Comparison of ENCODE assay signal across 11 cellular contexts in the genomic region with DNA sequence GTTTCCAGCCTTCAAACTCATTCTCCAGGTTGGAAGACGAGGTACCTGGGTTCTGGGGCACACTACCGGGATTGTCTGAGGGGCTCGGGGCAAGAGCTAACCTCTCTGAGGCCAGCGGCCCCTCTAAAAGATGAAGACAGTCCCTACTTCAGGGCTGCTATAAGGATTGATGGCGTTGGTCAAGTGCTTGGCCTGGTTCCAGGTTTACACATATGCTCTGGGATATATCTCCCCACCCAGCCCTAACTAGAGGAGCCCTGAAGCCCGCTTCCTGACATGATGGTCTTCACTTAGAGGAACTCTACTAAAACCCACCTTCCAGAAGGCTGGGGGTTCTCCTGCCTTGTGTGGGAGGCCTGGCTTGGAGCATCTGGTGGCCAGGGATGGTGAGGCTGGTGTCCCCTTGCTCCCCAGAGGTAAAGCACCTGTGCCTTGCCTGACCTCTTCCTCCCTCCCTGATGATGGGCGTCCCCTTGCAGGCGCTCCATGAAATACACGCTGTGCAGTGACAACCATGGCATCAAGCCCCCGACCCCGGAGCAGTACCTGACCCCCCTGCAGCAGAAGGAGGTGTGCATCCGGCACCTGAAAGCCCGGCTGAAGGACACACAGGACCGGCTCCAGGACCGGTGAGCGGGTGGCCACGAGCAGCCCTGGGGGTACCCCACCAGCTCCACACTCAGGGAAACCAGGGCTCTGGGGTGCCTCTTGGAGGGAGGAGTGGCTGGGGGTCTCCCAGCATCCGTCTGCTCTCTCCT. TPM values are rescaled to one million over a fixed set of nuclear protein-coding genes. Genes with fewer than 3 reads are reported as not detected.
DNase-seq lines count a peak whose midpoint lies in the region; ATAC-seq and TF ChIP-seq lines count a peak whose summit lies in the region.
"Had no signal": no experiment of that assay in that cellular context is flagged by ENCODE, and none has a peak within 500 bp of the region (broad histone marks: within the 10 kb centered on the region; RNA-seq: fewer than 3 reads in every experiment).

No MANE protein-coding gene starts in this region.

- ATAC-seq in SK-N-SH treated with all-trans-retinoic acid at 6 μM for 48 hours (no peak), GM19397 (IDR thresholded peaks at IDR 0.05; ENCODE audit: unreplicated experiment) (no peak)

- H3K4me2 ChIP-seq in SK-N-SH: 0 out of 2 replicates have a peak overlapping the region, but pooled peaks have one; percentile 1
- H3K4me2 ChIP-seq in mesendoderm (ENCODE audit: low read length): no peak overlapping the region
- H3K4me2 ChIP-seq: A549 had no signal

- H2AFZ ChIP-seq in SK-N-SH (ENCODE audit: low read depth): no peak overlapping the region

- intact Hi-C loops in activated T-helper 1 cell treated with anti-CD3 and anti-CD28 coated beads, Interleukin-12 subunit alpha, Interleukin-12 subunit beta, Interleukin-2, Interleukin-4 antibody, amounts not matched to agents 30 ng/mL and 10 ng/mL and 1 ng/mL, durations not matched to agents 14 hours and 24 hours and 36 hours (cut with micrococcal nuclease): loop anchor here (5.0 kb wide), 1 partner anchor 73 kb away; the partner anchor contains the start of gene RAD21L1
- intact Hi-C loops in CD14-positive monocyte (cut with micrococcal nuclease): no loop called here
- intact Hi-C loops in Caco-2 (cut with micrococcal nuclease; ENCODE audit: unreplicated experiment): no loop called here

- H3F3A ChIP-seq in SK-N-SH (replicated peaks; ENCODE audit: insufficient read depth): no peaks in the 10 kb centered on the region

- no peaks in the 10 kb centered on the region for H3K9me2 ChIP-seq in SK-N-SH

- H3K27ac ChIP-seq in SK-N-SH (ENCODE audit: low read depth in 2 of 2, low read length in 1 of 2): no peak overlapping the region
- H3K27ac ChIP-seq in mesendoderm (ENCODE audit: low read depth, low read length): peak overlapping the region; percentile 19
- H3K27ac ChIP-seq: suprapubic skin had no signal

- no peak overlapping the region for H2AK5ac ChIP-seq in mesendoderm (ENCODE audit: low read length)

- BruUV-seq in Caco-2 (replicated peaks; lab: Mats Ljungman, UMichigan): no TSS peak

- no peak overlapping the region for H4K8ac ChIP-seq in mesendoderm (ENCODE audit: low read depth, low read length)

- DNase-seq in SK-N-SH (no peak), H7 (peak; percentile 25), mesendoderm (no peak), CD14-positive monocyte (ENCODE audit: low spot score) (no peak), Caco-2 (no peak)
- no peak for DNase-seq in activated T-helper 1 cell treated with anti-CD3 and anti-CD28 coated beads, Interleukin-12 subunit alpha, Interleukin-12 subunit beta, Interleukin-2, Interleukin-4 antibody, amounts not matched to agents 30 ng/mL and 10 ng/mL and 1 ng/mL, durations not matched to agents 14 hours and 24 hours and 36 hours (ENCODE audit: low spot score)

- no peak overlapping the region for H3K23ac ChIP-seq in mesendoderm (ENCODE audit: low read length)

- H3K9me3 Mint-ChIP-seq in activated T-helper 1 cell treated with anti-CD3 and anti-CD28 coated beads, Interleukin-12 subunit alpha, Interleukin-12 subunit beta, Interleukin-2, Interleukin-4 antibody, amounts not matched to agents 30 ng/mL and 10 ng/mL and 1 ng/mL, durations not matched to agents 14 hours and 24 hours and 36 hours: no peaks in the 10 kb centered on the region
- H3K9me3 Mint-ChIP-seq in CD14-positive monocyte (no peaks in the 10 kb centered on the region), Caco-2 (ENCODE audit: unreplicated experiment) (no peaks in the 10 kb centered on the region)
- H3K9me3 Mint-ChIP-seq: nephron had no signal

- H4K20me1 ChIP-seq in SK-N-SH (ENCODE audit: insufficient read depth): no peaks in the 10 kb centered on the region

- peak overlapping the region; percentile 67 for H3K4me3 Mint-ChIP-seq in activated T-helper 1 cell treated with anti-CD3 and anti-CD28 coated beads, Interleukin-12 subunit alpha, Interleukin-12 subunit beta, Interleukin-2, Interleukin-4 antibody, amounts not matched to agents 30 ng/mL and 10 ng/mL and 1 ng/mL, durations not matched to agents 14 hours and 24 hours and 36 hours
- H3K4me3 Mint-ChIP-seq in CD14-positive monocyte (no peak overlapping the region), Caco-2 (ENCODE audit: unreplicated experiment) (no peak overlapping the region)
- H3K4me3 Mint-ChIP-seq: nephron had no signal

- no peak overlapping the region for H2BK15ac ChIP-seq in mesendoderm (replicated peaks; ENCODE audit: low read depth)

- TF ChIP-seq CTCF in SK-N-SH (IDR thresholded peaks at IDR 0.05) (no peak), CD14-positive monocyte (IDR thresholded peaks at IDR 0.05) (no peak), Caco-2 (IDR thresholded peaks at IDR 0.05; ENCODE audit: insufficient read depth in 1 of 2, low read depth in 1 of 2, low read length in 1 of 2, severe bottlenecking in 1 of 2, unreplicated experiment in 1 of 2) (no peak)

- peaks cover 27% of the 10 kb centered on the region for H3K4me1 Mint-ChIP-seq in activated T-helper 1 cell treated with anti-CD3 and anti-CD28 coated beads, Interleukin-12 subunit alpha, Interleukin-12 subunit beta, Interleukin-2, Interleukin-4 antibody, amounts not matched to agents 30 ng/mL and 10 ng/mL and 1 ng/mL, durations not matched to agents 14 hours and 24 hours and 36 hours (ENCODE audit: low read depth)
- H3K4me1 Mint-ChIP-seq in CD14-positive monocyte: peaks cover 7% of the 10 kb centered on the region
- H3K4me1 Mint-ChIP-seq in Caco-2 (ENCODE audit: low read depth, unreplicated experiment): no peaks in the 10 kb centered on the region
- H3K4me1 Mint-ChIP-seq: nephron had no signal

- peaks cover 4% of the 10 kb centered on the region for H3K36me3 Mint-ChIP-seq in activated T-helper 1 cell treated with anti-CD3 and anti-CD28 coated beads, Interleukin-12 subunit alpha, Interleukin-12 subunit beta, Interleukin-2, Interleukin-4 antibody, amounts not matched to agents 30 ng/mL and 10 ng/mL and 1 ng/mL, durations not matched to agents 14 hours and 24 hours and 36 hours (ENCODE audit: low read depth)
- no peaks in the 10 kb centered on the region for H3K36me3 Mint-ChIP-seq in CD14-positive monocyte
- no peaks in the 10 kb centered on the region for H3K36me3 Mint-ChIP-seq in Caco-2 (ENCODE audit: insufficient read depth, unreplicated experiment)

- no peak for TF ChIP-seq RAD21 in SK-N-SH (IDR thresholded peaks at IDR 0.05; ENCODE audit: low read length)

- H3K18ac ChIP-seq in mesendoderm (ENCODE audit: low read length): no peak overlapping the region

- H3K4me1 ChIP-seq in SK-N-SH (ENCODE audit: control insufficient read depth in 1 of 2, insufficient read depth in 2 of 2, low read depth in 1 of 2, low read length in 1 of 2): peaks cover 0 to 4% of the 10 kb centered on the region in 2 experiments; a peak in 1 of 4 replicates
- H3K4me1 ChIP-seq in mesendoderm (ENCODE audit: control insufficient read depth, low read depth, low read length): no peaks in the 10 kb centered on the region
- H3K4me1 ChIP-seq in Caco-2: no peaks in the 10 kb centered on the region
- H3K4me1 ChIP-seq: suprapubic skin had no signal

- H4K5ac ChIP-seq in mesendoderm (ENCODE audit: low read length): no peak overlapping the region

- H3K27me3 ChIP-seq in SK-N-SH (ENCODE audit: insufficient read depth) (no peaks in the 10 kb centered on the region), H7 (ENCODE audit: control insufficient read depth, insufficient read depth, low read length) (no peaks in the 10 kb centered on the region), mesendoderm (ENCODE audit: insufficient read depth, low read length, poor library complexity) (no peaks in the 10 kb centered on the region), Caco-2 (replicated peaks; ENCODE audit: control insufficient read depth, insufficient read depth, low read length) (no peaks in the 10 kb centered on the region)
- H3K27me3 ChIP-seq: suprapubic skin had no signal

- H3K79me1 ChIP-seq in mesendoderm (ENCODE audit: low read length): no peaks in the 10 kb centered on the region

- H2BK120ac ChIP-seq in mesendoderm (ENCODE audit: low read depth, low read length): no peak overlapping the region

- H3K79me2 ChIP-seq in SK-N-SH (ENCODE audit: insufficient read depth) (no peaks in the 10 kb centered on the region), mesendoderm (ENCODE audit: control insufficient read depth, insufficient read depth, low read length) (no peaks in the 10 kb centered on the region)

- TF ChIP-seq EP300 in SK-N-SH (IDR thresholded peaks at IDR 0.05; ENCODE audit: borderline replicate concordance in 1 of 2, low read depth in 1 of 2, low read length in 1 of 2): no peak

- POLR2A ChIA-PET in SK-N-SH (lab: Yijun Ruan, JAX) (no interaction called here), Caco-2 (lab: Charles Lee) (no interaction called here)

- no peaks in the 10 kb centered on the region for H3K27me3 Mint-ChIP-seq in activated T-helper 1 cell treated with anti-CD3 and anti-CD28 coated beads, Interleukin-12 subunit alpha, Interleukin-12 subunit beta, Interleukin-2, Interleukin-4 antibody, amounts not matched to agents 30 ng/mL and 10 ng/mL and 1 ng/mL, durations not matched to agents 14 hours and 24 hours and 36 hours (ENCODE audit: insufficient read depth)
- H3K27me3 Mint-ChIP-seq in CD14-positive monocyte (ENCODE audit: low read depth in 3 of 3) (peaks cover 0 to 4% (median 3%) of the 10 kb centered on the region in 3 donors), Caco-2 (ENCODE audit: insufficient read depth, unreplicated experiment) (peaks cover 8% of the 10 kb centered on the region)

- 87% methylated on average over 10 of the region's 18 CpGs for WGBS in SK-N-SH (ENCODE audit: low lambda C conversion rate)
- WGBS in mesendoderm (ENCODE audit: extremely low coverage, insufficient coverage, low lambda C conversion rate): no CpG with 5 or more reads among the region's 18 CpGs

- no peak overlapping the region for H3K4me3 ChIP-seq in SK-N-SH (ENCODE audit: low read depth in 2 of 2, low read length in 1 of 2)
- no peak overlapping the region for H3K4me3 ChIP-seq in H7 (ENCODE audit: insufficient read depth, low read depth, low read length)
- H3K4me3 ChIP-seq in mesendoderm (ENCODE audit: low read length): no peak overlapping the region
- no peak overlapping the region for H3K4me3 ChIP-seq in Caco-2 (ENCODE audit: low read depth, low read length)
- H3K4me3 ChIP-seq: A549, suprapubic skin had no signal

- H3K9me3 ChIP-seq in SK-N-SH (no peaks in the 10 kb centered on the region), Caco-2 (no peaks in the 10 kb centered on the region)
- H3K9me3 ChIP-seq: A549, suprapubic skin had no signal

- H3K4ac ChIP-seq in mesendoderm (ENCODE audit: low read depth, low read length): no peak overlapping the region

- H3K9ac ChIP-seq in SK-N-SH: no peak overlapping the region
- H3K9ac ChIP-seq in mesendoderm (ENCODE audit: low read length): no peak overlapping the region

- H3K27ac Mint-ChIP-seq in activated T-helper 1 cell treated with anti-CD3 and anti-CD28 coated beads, Interleukin-12 subunit alpha, Interleukin-12 subunit beta, Interleukin-2, Interleukin-4 antibody, amounts not matched to agents 30 ng/mL and 10 ng/mL and 1 ng/mL, durations not matched to agents 14 hours and 24 hours and 36 hours: no peak overlapping the region
- H3K27ac Mint-ChIP-seq in CD14-positive monocyte: no peak overlapping the region
- no peak overlapping the region for H3K27ac Mint-ChIP-seq in Caco-2 (ENCODE audit: unreplicated experiment)
- H3K27ac Mint-ChIP-seq: nephron had no signal

- H3K36me3 ChIP-seq in SK-N-SH (replicated peaks in 1 of 2; ENCODE audit: control insufficient read depth in 1 of 2, insufficient read depth in 2 of 2, low read length in 1 of 2) (peaks cover 0 to 10% of the 10 kb centered on the region in 2 experiments), H7 (replicated peaks; ENCODE audit: control insufficient read depth, insufficient read depth, low read length) (no peaks in the 10 kb centered on the region), mesendoderm (ENCODE audit: control insufficient read depth, insufficient read depth, low read length) (no peaks in the 10 kb centered on the region), Caco-2 (ENCODE audit: control insufficient read depth, insufficient read depth, low read length) (no peaks in the 10 kb centered on the region)

- no peak overlapping the region for H2BK5ac ChIP-seq in mesendoderm (ENCODE audit: low read length)

- peak overlapping the region; percentile 50 for H3K56ac ChIP-seq in mesendoderm (ENCODE audit: low read length)

- CTCF ChIA-PET in SK-N-SH (lab: Yijun Ruan, JAX): interaction anchor here (1.1 to 1.3 kb wide), 2 partner anchors 121 to 192 kb away, joined by 3 read pairs; no protein-coding TSS in a partner anchor
- CTCF ChIA-PET in Caco-2 (lab: Charles Lee): no interaction called here

RNA-seq across cellular contexts. Expression of gene SDCBP2, which starts 28.7 kb away (rescaled TPM):
- 3.0 and 4.0 TPM in 2 replicates for polyA plus RNA-seq in SK-N-SH (2012; rRNA removed)
- polyA plus RNA-seq in SK-N-SH (2012; cell fraction: cytosol; rRNA removed): 1.8 and 2.6 TPM in 2 replicates
- polyA plus RNA-seq in SK-N-SH (2012; cell fraction: nucleus; rRNA removed): 6.6 and 8.2 TPM in 2 replicates
- total RNA-seq in H7 (2014; rRNA removed; shearing (Covaris generic)): 1.1 and 1.9 TPM in 2 replicates
- 2.2 and 2.6 TPM in 2 replicates for total RNA-seq in activated T-helper 1 cell treated with anti-CD3 and anti-CD28 coated beads, Interleukin-12 subunit alpha, Interleukin-12 subunit beta, Interleukin-2, Interleukin-4 antibody, amounts not matched to agents 30 ng/mL and 10 ng/mL and 1 ng/mL, durations not matched to agents 14 hours and 24 hours and 36 hours
- 1.2 TPM for polyA plus RNA-seq in mesendoderm (2013, experiment 1 of 2)
- 1.1 TPM for polyA plus RNA-seq in mesendoderm (2013, experiment 2 of 2)
- under 1 TPM; 0.69 to 0.71 TPM for polyA plus RNA-seq in CD14-positive monocyte
- total RNA-seq in Caco-2 (2022): 1.4 and 2.0 TPM in 2 replicates

RNA-seq across cellular contexts. Expression of gene SNPH, which starts 34.2 kb away (rescaled TPM):
- 2.2 and 2.5 TPM in 2 replicates for polyA plus RNA-seq in SK-N-SH (2012; rRNA removed)
- polyA plus RNA-seq in SK-N-SH (2012; cell fraction: cytosol; rRNA removed): 1.0 and 1.4 TPM in 2 replicates
- polyA plus RNA-seq in SK-N-SH (2012; cell fraction: nucleus; rRNA removed): 14.5 and 15.5 TPM in 2 replicates
- 2.6 and 4.0 TPM in 2 replicates for total RNA-seq in H7 (2014; rRNA removed; shearing (Covaris generic))
- 2.1 and 2.5 TPM in 2 replicates for total RNA-seq in activated T-helper 1 cell treated with anti-CD3 and anti-CD28 coated beads, Interleukin-12 subunit alpha, Interleukin-12 subunit beta, Interleukin-2, Interleukin-4 antibody, amounts not matched to agents 30 ng/mL and 10 ng/mL and 1 ng/mL, durations not matched to agents 14 hours and 24 hours and 36 hours
- 0.51 TPM for polyA plus RNA-seq in mesendoderm (2013, experiment 1 of 2)
- 0.60 TPM for polyA plus RNA-seq in mesendoderm (2013, experiment 2 of 2)
- under 1 TPM in 1 of 2 donors, not detected in 1; 0.10 TPM for polyA plus RNA-seq in CD14-positive monocyte
- 0.28 and 0.36 TPM in 2 replicates for total RNA-seq in Caco-2 (2022)
